In genomic region chr9:109120204-109120789, GRCh38 we compare ENCODE assay signal across 9 cellular contexts. TPM values are rescaled to one million over a fixed set of nuclear protein-coding genes. Genes with fewer than 3 reads are reported as not detected.
A peak's percentile ranks its signal among the peaks of the same experiment; 100 is the strongest.
DNase-seq lines count a peak whose midpoint lies in the region; ATAC-seq and TF ChIP-seq lines count a peak whose summit lies in the region.
"Had no signal": no experiment of that assay in that cellular context is flagged by ENCODE, and none has a peak within 500 bp of the region (broad histone marks: within the 10 kb centered on the region; RNA-seq: fewer than 3 reads in every experiment).

No MANE protein-coding gene starts in this region.

- no peaks in the 10 kb centered on the region for H3K27me3 ChIP-seq in mesenchymal stem cell (ENCODE audit: control insufficient read depth in 1 of 2, insufficient read depth in 1 of 2, low read length in 2 of 2)
- no peaks in the 10 kb centered on the region for H3K27me3 ChIP-seq in effector memory CD4-positive, alpha-beta T cell (replicated peaks; ENCODE audit: control insufficient read depth, insufficient read depth, low read length, poor library complexity, severe bottlenecking)

- H3K27ac ChIP-seq in mesenchymal stem cell (ENCODE audit: low read length, poor library complexity, severe bottlenecking) = no peak overlapping the region
- H3K27ac ChIP-seq in effector memory CD4-positive, alpha-beta T cell (ENCODE audit: insufficient read depth, low read length, poor library complexity, severe bottlenecking) = no peak overlapping the region

- no peak overlapping the region for H3K18ac ChIP-seq in mesenchymal stem cell (ENCODE audit: low read depth in 1 of 2, low read length in 2 of 2)

- H4K8ac ChIP-seq in mesenchymal stem cell (ENCODE audit: low read length) = no peak overlapping the region

- H3K4me3 Mint-ChIP-seq in activated T-helper 1 cell treated with anti-CD3 and anti-CD28 coated beads, Interleukin-12 subunit alpha, Interleukin-12 subunit beta, Interleukin-2, Interleukin-4 antibody, amounts not matched to agents 30 ng/mL and 10 ng/mL and 1 ng/mL, durations not matched to agents 14 hours and 24 hours and 36 hours = peak overlapping the region; percentile 67

- no peak overlapping the region for H3K14ac ChIP-seq in mesenchymal stem cell (ENCODE audit: low read length in 2 of 2)

- TF ChIP-seq CTCF in AG04449 (IDR thresholded peaks at IDR 0.05; ENCODE audit: insufficient read depth, low read length, missing control alignments) (no peak), HFF-Myc (IDR thresholded peaks at IDR 0.05; ENCODE audit: low read depth, low read length, missing control alignments) (no peak), GM13977 (IDR thresholded peaks at IDR 0.05; ENCODE audit: extremely low read depth, insufficient read depth, missing control alignments) (no peak)

- H3K4me3 ChIP-seq in AG04449 (ENCODE audit: low read depth, low read length) = peak overlapping the region; percentile 18
- peak overlapping the region; percentile 86; the same call in 1 of the 2 replicates for H3K4me3 ChIP-seq in HFF-Myc (replicated peaks; ENCODE audit: low read depth, low read length)
- peak overlapping the region in 1 of 2 experiments; percentile 91 for H3K4me3 ChIP-seq in mesenchymal stem cell (ENCODE audit: insufficient read depth in 1 of 2, low read depth in 1 of 2, low read length in 2 of 2)
- no peak overlapping the region for H3K4me3 ChIP-seq in effector memory CD4-positive, alpha-beta T cell (ENCODE audit: insufficient read depth, low read depth, low read length, poor library complexity, severe bottlenecking)

- H3K9ac ChIP-seq in mesenchymal stem cell (ENCODE audit: low read length) = peak overlapping the region; percentile 54

- no peaks in the 10 kb centered on the region for H3K79me1 ChIP-seq in mesenchymal stem cell (replicated peaks; ENCODE audit: low read length, poor library complexity, severe bottlenecking)

- no peak overlapping the region for H2AFZ ChIP-seq in mesenchymal stem cell (ENCODE audit: low read depth, low read length)

- H3K9me3 Mint-ChIP-seq in activated T-helper 1 cell treated with anti-CD3 and anti-CD28 coated beads, Interleukin-12 subunit alpha, Interleukin-12 subunit beta, Interleukin-2, Interleukin-4 antibody, amounts not matched to agents 30 ng/mL and 10 ng/mL and 1 ng/mL, durations not matched to agents 14 hours and 24 hours and 36 hours = no peaks in the 10 kb centered on the region

- in situ Hi-C loops in GM13977 (cut with MboI; ENCODE audit: low pct_unique_long_range_greater_than_20kb, low sequenced_read_pairs, unreplicated experiment) = no loop called here

- DNase-seq in AG04449 (ENCODE audit: low read depth, low spot score) (no peak), HFF-Myc (ENCODE audit: extremely low read depth, low read depth) (no peak), mesenchymal stem cell (no peak), CD1c-positive myeloid dendritic cell (ENCODE audit: extremely low spot score) (no peak), left lobe of liver (ENCODE audit: low spot score) (no peak), GM13977 (ENCODE audit: low spot score) (no peak)
- DNase-seq in activated T-helper 1 cell treated with anti-CD3 and anti-CD28 coated beads, Interleukin-12 subunit alpha, Interleukin-12 subunit beta, Interleukin-2, Interleukin-4 antibody, amounts not matched to agents 30 ng/mL and 10 ng/mL and 1 ng/mL, durations not matched to agents 14 hours and 24 hours and 36 hours (ENCODE audit: low spot score) = no peak
- DNase-seq in effector memory CD4-positive, alpha-beta T cell = no peak

- H2AK5ac ChIP-seq in mesenchymal stem cell (ENCODE audit: low read length, severe bottlenecking) = no peak overlapping the region

- no peaks in the 10 kb centered on the region for H3K9me3 ChIP-seq in mesenchymal stem cell (ENCODE audit: control insufficient read depth, low read length)
- no peaks in the 10 kb centered on the region for H3K9me3 ChIP-seq in effector memory CD4-positive, alpha-beta T cell (ENCODE audit: control insufficient read depth, low read length)

- CTCF ChIA-PET in AG04449 (lab: Yijun Ruan, JAX) = no interaction called here

- H2BK5ac ChIP-seq in mesenchymal stem cell (ENCODE audit: low read depth, low read length, poor library complexity, severe bottlenecking) = no peak overlapping the region

- H3K36me3 Mint-ChIP-seq in activated T-helper 1 cell treated with anti-CD3 and anti-CD28 coated beads, Interleukin-12 subunit alpha, Interleukin-12 subunit beta, Interleukin-2, Interleukin-4 antibody, amounts not matched to agents 30 ng/mL and 10 ng/mL and 1 ng/mL, durations not matched to agents 14 hours and 24 hours and 36 hours (ENCODE audit: low read depth) = peaks cover 19% of the 10 kb centered on the region

- no peak for ATAC-seq in left lobe of liver

- peaks cover 28% of the 10 kb centered on the region for H3K4me1 Mint-ChIP-seq in activated T-helper 1 cell treated with anti-CD3 and anti-CD28 coated beads, Interleukin-12 subunit alpha, Interleukin-12 subunit beta, Interleukin-2, Interleukin-4 antibody, amounts not matched to agents 30 ng/mL and 10 ng/mL and 1 ng/mL, durations not matched to agents 14 hours and 24 hours and 36 hours (ENCODE audit: low read depth)

- H3K4me2 ChIP-seq in mesenchymal stem cell (ENCODE audit: low read length, poor library complexity, severe bottlenecking) = no peak overlapping the region

- no peak overlapping the region for H3K23ac ChIP-seq in mesenchymal stem cell (ENCODE audit: low read length in 2 of 2)

- WGBS in mesenchymal stem cell = 66% methylated on average over 7 of the region's 13 CpGs

- H2BK12ac ChIP-seq in mesenchymal stem cell (ENCODE audit: low read length in 2 of 2) = no peak overlapping the region

- H2BK15ac ChIP-seq in mesenchymal stem cell (ENCODE audit: low read depth, poor library complexity, severe bottlenecking) = no peak overlapping the region

- POLR2A ChIA-PET in AG04449 (lab: Yijun Ruan, JAX) = interaction anchor here (0.6 to 1.6 kb wide), 7 partner anchors 9 to 211 kb away, joined by 3 to 9 read pairs (median 5); no protein-coding TSS in a partner anchor

- H3K27ac Mint-ChIP-seq in activated T-helper 1 cell treated with anti-CD3 and anti-CD28 coated beads, Interleukin-12 subunit alpha, Interleukin-12 subunit beta, Interleukin-2, Interleukin-4 antibody, amounts not matched to agents 30 ng/mL and 10 ng/mL and 1 ng/mL, durations not matched to agents 14 hours and 24 hours and 36 hours = no peak overlapping the region

- no peak overlapping the region for H3K4ac ChIP-seq in mesenchymal stem cell (ENCODE audit: low read depth in 1 of 2, low read length in 2 of 2)

- H2BK120ac ChIP-seq in mesenchymal stem cell (ENCODE audit: low read depth, low read length) = no peak overlapping the region

- peaks cover 2% of the 10 kb centered on the region for H3K4me1 ChIP-seq in mesenchymal stem cell (ENCODE audit: control insufficient read depth, insufficient read depth, low read depth, low read length)
- H3K4me1 ChIP-seq in effector memory CD4-positive, alpha-beta T cell (ENCODE audit: control insufficient read depth, insufficient read depth, low read length, poor library complexity, severe bottlenecking) = peaks cover 34% of the 10 kb centered on the region

- H4K91ac ChIP-seq in mesenchymal stem cell (ENCODE audit: low read length) = no peak overlapping the region

- H3K27me3 Mint-ChIP-seq in activated T-helper 1 cell treated with anti-CD3 and anti-CD28 coated beads, Interleukin-12 subunit alpha, Interleukin-12 subunit beta, Interleukin-2, Interleukin-4 antibody, amounts not matched to agents 30 ng/mL and 10 ng/mL and 1 ng/mL, durations not matched to agents 14 hours and 24 hours and 36 hours (ENCODE audit: insufficient read depth) = no peaks in the 10 kb centered on the region

- H3K36me3 ChIP-seq in mesenchymal stem cell (ENCODE audit: control insufficient read depth in 1 of 2, insufficient read depth in 2 of 2, low read depth in 1 of 2, low read length in 2 of 2) = no peaks in the 10 kb centered on the region
- no peaks in the 10 kb centered on the region for H3K36me3 ChIP-seq in effector memory CD4-positive, alpha-beta T cell (ENCODE audit: control insufficient read depth, insufficient read depth, low read length)

- intact Hi-C loops in activated T-helper 1 cell treated with anti-CD3 and anti-CD28 coated beads, Interleukin-12 subunit alpha, Interleukin-12 subunit beta, Interleukin-2, Interleukin-4 antibody, amounts not matched to agents 30 ng/mL and 10 ng/mL and 1 ng/mL, durations not matched to agents 14 hours and 24 hours and 36 hours (cut with micrococcal nuclease) = loop anchor here (1.0 kb wide), 5 partner anchors 10 to 186 kb away; partner anchors contain the start of genes ABITRAM and ELP1

RNA-seq across cellular contexts. Expression of gene TMEM245, which starts 0.6 kb away (rescaled TPM):
- 26.9 and 29.4 TPM in 2 replicates for total RNA-seq in activated T-helper 1 cell treated with anti-CD3 and anti-CD28 coated beads, Interleukin-12 subunit alpha, Interleukin-12 subunit beta, Interleukin-2, Interleukin-4 antibody, amounts not matched to agents 30 ng/mL and 10 ng/mL and 1 ng/mL, durations not matched to agents 14 hours and 24 hours and 36 hours
- 37.3 TPM for polyA plus RNA-seq in mesenchymal stem cell (2013, experiment 1 of 2)
- polyA plus RNA-seq in mesenchymal stem cell (2013, experiment 2 of 2) = 38.3 TPM
- 33.7 TPM for total RNA-seq in left lobe of liver

RNA-seq across cellular contexts. Expression of gene FRRS1L, which starts 46.8 kb away (rescaled TPM):
- total RNA-seq in activated T-helper 1 cell treated with anti-CD3 and anti-CD28 coated beads, Interleukin-12 subunit alpha, Interleukin-12 subunit beta, Interleukin-2, Interleukin-4 antibody, amounts not matched to agents 30 ng/mL and 10 ng/mL and 1 ng/mL, durations not matched to agents 14 hours and 24 hours and 36 hours = not detected in 2 replicates
- not detected for polyA plus RNA-seq in mesenchymal stem cell (2013, experiment 1 of 2)
- polyA plus RNA-seq in mesenchymal stem cell (2013, experiment 2 of 2) = 0.01 TPM
- total RNA-seq in left lobe of liver = 0.03 TPM
- total RNA-seq: HT1080 had no signal
